In the genomic region with DNA sequence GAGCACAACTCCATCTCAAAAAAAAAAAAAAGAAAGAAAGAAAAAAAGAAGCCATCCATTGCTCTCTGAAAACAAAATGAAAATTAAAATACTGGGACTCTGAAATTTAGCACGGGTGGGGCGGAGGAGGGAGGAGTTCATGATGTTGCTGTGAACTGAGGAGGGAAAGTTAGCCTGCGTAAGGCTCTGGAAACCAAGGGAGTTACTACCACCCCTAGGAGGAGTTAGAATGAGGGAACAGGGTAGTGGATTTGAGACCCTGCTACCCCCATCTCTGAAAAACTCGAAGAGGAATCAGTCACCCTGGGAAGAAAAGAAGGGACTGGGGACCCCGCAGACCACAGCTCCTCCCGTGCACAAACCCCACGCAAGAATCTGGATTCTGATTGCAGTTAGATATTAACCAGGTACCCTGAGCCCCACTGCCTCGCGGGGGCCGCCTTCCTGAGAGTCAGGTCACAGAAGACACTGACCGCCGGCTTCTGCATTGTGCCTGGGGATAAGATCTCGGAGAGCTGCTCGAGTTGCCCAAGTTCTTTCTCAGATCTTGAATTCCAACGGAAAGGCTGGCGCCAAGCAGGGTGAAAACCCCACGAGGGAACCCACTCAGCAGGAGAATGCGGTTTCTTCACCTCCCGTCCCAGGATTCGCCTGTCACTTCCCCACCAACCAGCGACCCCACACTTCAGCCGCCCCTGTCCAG, we compare ENCODE assay signal across 8 cellular contexts.
DNase-seq lines count a peak whose midpoint lies in the region; FAIRE-seq lines count a peak whose summit lies in the region.

No MANE protein-coding gene starts in this region.

- no peak for FAIRE-seq in urothelium cell line (lab: Jason Lieb, UNC)

- peak; percentile 62 for DNase-seq in activated effector memory CD4-positive, alpha-beta T cell treated with anti-CD3 and anti-CD28 coated beads, Interleukin-2, amount 50 U/mL, for 16 hours
- no peak for DNase-seq in activated effector memory CD4-positive, alpha-beta T cell treated with Interleukin-2 at 50 U/mL for 16 hours
- DNase-seq in T1000 (lab: John Stamatoyannopoulos, UW) (peak; percentile 29), epithelial cell of prostate (ENCODE audit: low read depth, low spot score) (no peak), urothelium cell line (ENCODE audit: low spot score) (peak; percentile 10), NCI-H1092 treated with DMSO at 0.1 percent for 48 hours (lab: John Stamatoyannopoulos, UW) (no peak), ACHN (no peak)

- peak overlapping the region; percentile 76 to 86 for H3K4me3 ChIP-seq in muscle layer of duodenum (ENCODE audit: low read depth in 1 of 2, low read length in 2 of 2)

- no peaks in the 10 kb centered on the region for H3K27me3 ChIP-seq in muscle layer of duodenum (ENCODE audit: low read depth, low read length)

- in situ Hi-C loops in ACHN (cut with HindIII; ENCODE audit: low pct_ligation_motif_present, low pct_unique_long_range_greater_than_20kb, low sequenced_read_pairs): no loop called here

- no peaks in the 10 kb centered on the region for H3K36me3 ChIP-seq in muscle layer of duodenum (ENCODE audit: control insufficient read depth in 1 of 2, insufficient read depth in 2 of 2, low read length in 2 of 2)

- peaks cover 2 to 10% of the 10 kb centered on the region in 2 donors for H3K4me1 ChIP-seq in muscle layer of duodenum (ENCODE audit: control insufficient read depth in 1 of 2, insufficient read depth in 2 of 2, low read length in 2 of 2)

- H3K27ac ChIP-seq in epithelial cell of prostate: peak overlapping the region; percentile 52
- H3K27ac ChIP-seq in muscle layer of duodenum (ENCODE audit: low read length): peak overlapping the region; percentile 71

- H3K9me3 ChIP-seq in muscle layer of duodenum (ENCODE audit: control insufficient read depth in 1 of 2, low read length in 2 of 2): no peaks in the 10 kb centered on the region

Comparison
In these comparisons a context has a peak if more than half of its experiments do, and no peak if none do; other contexts are left out.
1. DNase-seq: peak in activated effector memory CD4-positive, alpha-beta T cell treated with anti-CD3 and anti-CD28 coated beads, Interleukin-2, amount 50 U/mL, for 16 hours (single experiment), T1000 (single experiment) and urothelium cell line (single experiment); none in activated effector memory CD4-positive, alpha-beta T cell treated with Interleukin-2 at 50 U/mL for 16 hours (single experiment), epithelial cell of prostate (single experiment), NCI-H1092 treated with DMSO at 0.1 percent for 48 hours (single experiment) and ACHN (single experiment).